Comparison of ENCODE assay signal across 1 cellular context in the genomic region with DNA sequence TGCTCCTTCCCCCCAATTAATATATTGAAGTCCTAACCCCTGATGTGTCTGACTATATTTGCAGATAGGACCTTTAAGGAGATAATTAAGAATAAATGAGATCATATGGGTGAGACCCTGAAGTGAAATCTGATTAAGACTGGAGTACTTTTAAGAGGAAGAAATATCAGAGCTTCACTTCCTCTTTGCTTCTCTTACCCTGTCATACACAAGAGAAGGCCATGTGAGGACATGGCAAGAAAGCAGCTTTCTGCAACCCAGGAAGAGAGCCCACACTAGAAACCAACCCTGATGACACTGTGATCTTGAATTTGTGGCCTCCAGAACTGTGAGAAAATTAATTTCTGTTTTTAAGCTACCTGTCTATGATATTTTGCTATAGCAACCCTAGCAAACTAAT.
TF ChIP-seq lines count a peak whose summit lies in the region.

No MANE protein-coding gene starts in this region.

TF ChIP-seq in GM23338, 12 proteins besides CTCF, POLR2A, EP300 and RAD21 (continued from another document):
- no peak for TF ChIP-seq JUNB (IDR thresholded peaks at IDR 0.05; ENCODE audit: unreplicated experiment)
- TF ChIP-seq, protein P1, sequence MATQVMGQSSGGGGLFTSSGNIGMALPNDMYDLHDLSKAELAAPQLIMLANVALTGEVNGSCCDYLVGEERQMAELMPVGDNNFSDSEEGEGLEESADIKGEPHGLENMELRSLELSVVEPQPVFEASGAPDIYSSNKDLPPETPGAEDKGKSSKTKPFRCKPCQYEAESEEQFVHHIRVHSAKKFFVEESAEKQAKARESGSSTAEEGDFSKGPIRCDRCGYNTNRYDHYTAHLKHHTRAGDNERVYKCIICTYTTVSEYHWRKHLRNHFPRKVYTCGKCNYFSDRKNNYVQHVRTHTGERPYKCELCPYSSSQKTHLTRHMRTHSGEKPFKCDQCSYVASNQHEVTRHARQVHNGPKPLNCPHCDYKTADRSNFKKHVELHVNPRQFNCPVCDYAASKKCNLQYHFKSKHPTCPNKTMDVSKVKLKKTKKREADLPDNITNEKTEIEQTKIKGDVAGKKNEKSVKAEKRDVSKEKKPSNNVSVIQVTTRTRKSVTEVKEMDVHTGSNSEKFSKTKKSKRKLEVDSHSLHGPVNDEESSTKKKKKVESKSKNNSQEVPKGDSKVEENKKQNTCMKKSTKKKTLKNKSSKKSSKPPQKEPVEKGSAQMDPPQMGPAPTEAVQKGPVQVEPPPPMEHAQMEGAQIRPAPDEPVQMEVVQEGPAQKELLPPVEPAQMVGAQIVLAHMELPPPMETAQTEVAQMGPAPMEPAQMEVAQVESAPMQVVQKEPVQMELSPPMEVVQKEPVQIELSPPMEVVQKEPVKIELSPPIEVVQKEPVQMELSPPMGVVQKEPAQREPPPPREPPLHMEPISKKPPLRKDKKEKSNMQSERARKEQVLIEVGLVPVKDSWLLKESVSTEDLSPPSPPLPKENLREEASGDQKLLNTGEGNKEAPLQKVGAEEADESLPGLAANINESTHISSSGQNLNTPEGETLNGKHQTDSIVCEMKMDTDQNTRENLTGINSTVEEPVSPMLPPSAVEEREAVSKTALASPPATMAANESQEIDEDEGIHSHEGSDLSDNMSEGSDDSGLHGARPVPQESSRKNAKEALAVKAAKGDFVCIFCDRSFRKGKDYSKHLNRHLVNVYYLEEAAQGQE (IDR thresholded peaks at IDR 0.05; ENCODE audit: unreplicated experiment): no peak
- TF ChIP-seq, protein P2, sequence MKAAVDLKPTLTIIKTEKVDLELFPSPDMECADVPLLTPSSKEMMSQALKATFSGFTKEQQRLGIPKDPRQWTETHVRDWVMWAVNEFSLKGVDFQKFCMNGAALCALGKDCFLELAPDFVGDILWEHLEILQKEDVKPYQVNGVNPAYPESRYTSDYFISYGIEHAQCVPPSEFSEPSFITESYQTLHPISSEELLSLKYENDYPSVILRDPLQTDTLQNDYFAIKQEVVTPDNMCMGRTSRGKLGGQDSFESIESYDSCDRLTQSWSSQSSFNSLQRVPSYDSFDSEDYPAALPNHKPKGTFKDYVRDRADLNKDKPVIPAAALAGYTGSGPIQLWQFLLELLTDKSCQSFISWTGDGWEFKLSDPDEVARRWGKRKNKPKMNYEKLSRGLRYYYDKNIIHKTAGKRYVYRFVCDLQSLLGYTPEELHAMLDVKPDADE (IDR thresholded peaks at IDR 0.05): no peak
